7 cellular contexts compared by ENCODE assay signal in the genomic region with DNA sequence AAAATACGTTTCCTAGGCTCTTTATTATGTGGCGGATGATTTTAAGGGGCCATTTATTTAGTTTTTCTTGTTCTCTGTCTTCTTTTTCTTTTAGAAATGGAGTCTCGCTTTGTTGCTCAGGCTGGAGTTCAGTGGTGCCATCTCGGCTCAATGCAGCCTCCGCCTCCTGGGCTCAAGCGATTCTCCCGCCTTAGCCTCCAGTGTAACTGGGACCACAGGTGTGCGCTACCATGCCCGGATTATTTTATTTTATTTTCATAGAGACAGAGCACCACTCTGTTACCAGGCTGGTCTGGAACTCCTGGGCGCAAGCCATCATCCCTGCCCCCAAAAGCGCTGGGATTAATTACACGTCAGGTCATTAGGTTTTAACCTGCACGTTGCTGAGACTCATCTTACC. TPM values are rescaled to one million over a fixed set of nuclear protein-coding genes. Genes with fewer than 3 reads are reported as not detected.
A peak's percentile ranks its signal among the peaks of the same experiment; 100 is the strongest.
DNase-seq lines count a peak whose midpoint lies in the region; ATAC-seq and TF ChIP-seq lines count a peak whose summit lies in the region.

No MANE protein-coding gene starts in this region.

- H3K27me3 Mint-ChIP-seq in HFFc6 (ENCODE audit: insufficient read depth), result peaks cover 7% of the 10 kb centered on the region
- no peaks in the 10 kb centered on the region for H3K27me3 Mint-ChIP-seq in WTC11 (ENCODE audit: low read depth)

- no peak for TF ChIP-seq CTCF in HFFc6 (IDR thresholded peaks at IDR 0.05)
- TF ChIP-seq CTCF in WTC11 (IDR thresholded peaks at IDR 0.05), result no peak
- no peak for TF ChIP-seq CTCF in right atrium auricular region (IDR thresholded peaks at IDR 0.05)
- no peak for TF ChIP-seq CTCF in spleen (IDR thresholded peaks at IDR 0.05 in 8 of 11, conservative IDR thresholded peaks at IDR 0.05 in 3 of 11)

- no peaks in the 10 kb centered on the region for H3K36me3 ChIP-seq in right atrium auricular region
- H3K36me3 ChIP-seq in spleen, result no peaks in the 10 kb centered on the region

- H3K27ac ChIP-seq in right atrium auricular region (peak overlapping the region; percentile 88 to 95), spleen (peak overlapping the region in 7 of 8 donors; percentile 84 to 89 (median 87))

- no peaks in the 10 kb centered on the region for H3K9me3 ChIP-seq in right atrium auricular region
- H3K9me3 ChIP-seq in spleen, result no peaks in the 10 kb centered on the region

- 67 to 77% (median 70%) methylated on average over 13 of the region's 13 CpGs for WGBS in spleen, 5 donors

- DNase-seq in HFFc6 (no peak), WTC11 (ENCODE audit: low spot score) (no peak), right atrium auricular region (ENCODE audit: low spot score) (no peak), spleen (no peak)
- DNase-seq in stimulated activated CD4-positive, alpha-beta T cell treated with anti-CD3 and anti-CD28 coated beads, Interleukin-12 subunit alpha, Interleukin-12 subunit beta, amount 100 ng/mL, for 4 hours, result no peak

- H3K4me1 ChIP-seq in right atrium auricular region (peaks cover 0 to 14% of the 10 kb centered on the region in 2 donors), spleen (peaks cover 3 to 39% (median 21%) of the 10 kb centered on the region in 6 donors)

- peak overlapping the region; percentile 99 for H3K4me3 Mint-ChIP-seq in HFFc6
- peak overlapping the region; percentile 88 for H3K4me3 Mint-ChIP-seq in WTC11

- intact Hi-C loops in spleen (cut with DNase I; ENCODE audit: low total_unique reads), result no loop called here

- no peaks in the 10 kb centered on the region for H3K9me3 Mint-ChIP-seq in HFFc6
- no peaks in the 10 kb centered on the region for H3K9me3 Mint-ChIP-seq in WTC11

- no peak for TF ChIP-seq POLR2A in spleen (IDR thresholded peaks at IDR 0.05)

- H3K4me3 ChIP-seq in right atrium auricular region (peak overlapping the region; percentile 68 to 71), spleen (peak overlapping the region in 7 of 8 donors; percentile 89 to 99 (median 93))

- H3K27ac Mint-ChIP-seq in HFFc6, result peak overlapping the region; percentile 99
- peak overlapping the region; percentile 92 for H3K27ac Mint-ChIP-seq in WTC11

- POLR2A ChIA-PET in WTC11 (lab: Charles Lee), result interaction anchor here (0.9 to 2.8 kb wide), 2 partner anchors 8 to 11 kb away, joined by 3 to 12 read pairs; no protein-coding TSS in a partner anchor

- ATAC-seq in WTC11 (no peak), HG03139 (IDR thresholded peaks at IDR 0.05; ENCODE audit: unreplicated experiment) (no peak), GM18520 (IDR thresholded peaks at IDR 0.05; ENCODE audit: unreplicated experiment) (no peak)

- H3K4me1 Mint-ChIP-seq in HFFc6 (ENCODE audit: low read depth) (peaks cover 38% of the 10 kb centered on the region), WTC11 (peaks cover 13% of the 10 kb centered on the region)

- H3K36me3 Mint-ChIP-seq in HFFc6 (ENCODE audit: low read depth) (peaks cover 25% of the 10 kb centered on the region), WTC11 (peaks cover under 1% of the 10 kb centered on the region)

- CTCF ChIA-PET in WTC11 (lab: Charles Lee), result no interaction called here

- no peaks in the 10 kb centered on the region for H3K27me3 ChIP-seq in right atrium auricular region
- no peaks in the 10 kb centered on the region for H3K27me3 ChIP-seq in spleen (replicated peaks in 1 of 7)

TF ChIP-seq in WTC11, 78 proteins besides CTCF, POLR2A, EP300 and RAD21:
- TF ChIP-seq CBFB (CRISPR knock-in tag; IDR thresholded peaks at IDR 0.05; ENCODE audit: low read depth), result no peak
- no peak for TF ChIP-seq ELF4 (CRISPR knock-in tag; IDR thresholded peaks at IDR 0.05; ENCODE audit: low read depth)

RNA-seq across cellular contexts. Expression of gene MTHFD1L, which starts 1.6 kb away (rescaled TPM):
- 10 to 100 TPM; 67.5 to 88.7 (median 80.9) TPM for total RNA-seq in HFFc6 (2021; fragmentation: NEBNext Ultra II Directional; extraction: Animal tissue kit (Norgen Biotek cat#: 25700))
- total RNA-seq in WTC11 (2021) (83.2 to 104 TPM (median 88.0 TPM) in 3 replicates), right atrium auricular region (10 to 100 TPM in 1 of 2 donors, 1 to 10 TPM in 1; 4.1 to 12.2 TPM), spleen (10 to 100 TPM in 6 of 7 donors, 1 to 10 TPM in 1; 8.3 to 32.1 (median 16.4) TPM)
- polyA plus RNA-seq in spleen, result 1 to 10 TPM; 6.7 to 9.7 (median 7.6) TPM
